17 cellular contexts compared by ENCODE assay signal in the genomic region with DNA sequence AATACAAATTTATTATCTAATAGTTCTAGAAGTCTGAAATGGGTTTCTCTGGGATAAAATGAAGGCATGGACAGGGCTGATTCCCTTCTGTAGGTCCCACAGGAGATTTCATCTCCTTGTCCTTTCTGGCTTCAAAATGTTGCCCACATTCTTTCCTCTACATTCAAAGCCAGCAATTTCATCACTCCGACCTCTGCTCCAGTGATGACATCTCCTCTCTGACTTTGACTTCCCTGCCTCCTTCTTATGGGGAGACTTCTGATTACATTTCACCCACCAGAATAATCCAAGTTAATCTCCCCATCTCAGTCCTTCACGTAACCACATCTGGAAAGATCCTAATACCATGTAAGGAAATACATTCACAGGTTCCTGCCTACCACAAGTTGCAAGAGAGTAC.
A peak's percentile ranks its signal among the peaks of the same experiment; 100 is the strongest.
DNase-seq lines count a peak whose midpoint lies in the region; ATAC-seq, FAIRE-seq and TF ChIP-seq lines count a peak whose summit lies in the region.
"Had no signal": no experiment of that assay in that cellular context is flagged by ENCODE, and none has a peak within 500 bp of the region (broad histone marks: within the 10 kb centered on the region; RNA-seq: fewer than 3 reads in every experiment).

No MANE protein-coding gene starts in this region.

- no peak for TF ChIP-seq EP300 in HepG2 (IDR thresholded peaks at IDR 0.05; ENCODE audit: low read depth in 2 of 2, low read length in 2 of 2)
- no peak for TF ChIP-seq EP300 in HepG2 (CRISPR knock-in tag; IDR thresholded peaks at IDR 0.05; ENCODE audit: borderline replicate concordance)
- TF ChIP-seq EP300 in tibial nerve (IDR thresholded peaks at IDR 0.05): peak in 1 of 2 donors; percentile 75

- no peaks in the 10 kb centered on the region for H3K36me3 ChIP-seq in liver (ENCODE audit: control insufficient read depth in 4 of 4, insufficient read depth in 3 of 4, low read depth in 1 of 4, low read length in 3 of 4)
- no peaks in the 10 kb centered on the region for H3K36me3 ChIP-seq in HepG2 (replicated peaks in 1 of 2; ENCODE audit: control insufficient read depth in 1 of 2, insufficient read depth in 2 of 2, low read length in 2 of 2)
- H3K36me3 ChIP-seq in osteoblast (ENCODE audit: insufficient read depth, low read length): no peaks in the 10 kb centered on the region
- H3K36me3 ChIP-seq in tibial nerve: no peaks in the 10 kb centered on the region

- H3K9ac ChIP-seq in liver (ENCODE audit: low read depth in 1 of 2, low read length in 2 of 2) (no peak overlapping the region), HepG2 (ENCODE audit: insufficient read depth, low read depth, low read length) (no peak overlapping the region)
- H3K9ac ChIP-seq: GM23248 had no signal

- H3K4me3 ChIP-seq in liver (ENCODE audit: low read depth in 1 of 3, low read length in 3 of 3) (no peak overlapping the region), HepG2 (replicated peaks in 1 of 3; ENCODE audit: insufficient read depth in 1 of 3, low read depth in 2 of 3, low read length in 3 of 3) (no peak overlapping the region), osteoblast (ENCODE audit: insufficient read depth, low read length) (no peak overlapping the region), tibial nerve (no peak overlapping the region)
- H3K4me3 ChIP-seq: GM12878, GM23248 had no signal

- no peak for ATAC-seq in HepG2
- ATAC-seq: GM12878, HCT116 had no signal

- no TSS peak for BruUV-seq in HepG2 (replicated peaks; lab: Mats Ljungman, UMichigan)

- intact Hi-C loops in HepG2 (cut with micrococcal nuclease; ENCODE audit: unreplicated experiment): no loop called here

- TF ChIP-seq CTCF in liver (IDR thresholded peaks at IDR 0.05; ENCODE audit: low read depth, low read length, missing input control) (no peak), HepG2 (CRISPR knock-in tag; IDR thresholded peaks at IDR 0.05) (no peak), osteoblast (IDR thresholded peaks at IDR 0.05; ENCODE audit: extremely low read depth, low read depth, low read length) (no peak), tibial nerve (IDR thresholded peaks at IDR 0.05) (no peak)

- no peak overlapping the region for H3K27ac ChIP-seq in liver (ENCODE audit: low read depth in 1 of 2, low read length in 2 of 2)
- H3K27ac ChIP-seq in HepG2 (ENCODE audit: extremely low read length, insufficient read depth, low read length): no peak overlapping the region
- no peak overlapping the region for H3K27ac ChIP-seq in osteoblast (ENCODE audit: low read depth, low read length)
- peak overlapping the region in 1 of 4 donors; percentile 18 for H3K27ac ChIP-seq in tibial nerve
- H3K27ac ChIP-seq: 22Rv1, GM23248, HL-60 had no signal

- H2AFZ ChIP-seq in HepG2 (ENCODE audit: low read length) (no peak overlapping the region), osteoblast (ENCODE audit: low read length) (no peak overlapping the region)
- H2AFZ ChIP-seq: GM23248 had no signal

- no peaks in the 10 kb centered on the region for H3K27me3 ChIP-seq in liver (ENCODE audit: control insufficient read depth in 4 of 4, insufficient read depth in 4 of 4, low read length in 3 of 4)
- no peaks in the 10 kb centered on the region for H3K27me3 ChIP-seq in HepG2 (ENCODE audit: control insufficient read depth in 1 of 2, insufficient read depth in 2 of 2, low read length in 2 of 2)
- no peaks in the 10 kb centered on the region for H3K27me3 ChIP-seq in osteoblast (ENCODE audit: insufficient read depth, low read length)
- H3K27me3 ChIP-seq in tibial nerve: no peaks in the 10 kb centered on the region

- H3K4me1 ChIP-seq in liver (ENCODE audit: control insufficient read depth in 4 of 4, insufficient read depth in 4 of 4, low read length in 3 of 4) (no peaks in the 10 kb centered on the region), HepG2 (ENCODE audit: insufficient read depth, low read length) (no peaks in the 10 kb centered on the region), osteoblast (ENCODE audit: insufficient read depth, low read length) (no peaks in the 10 kb centered on the region), tibial nerve (peaks cover 0 to 22% (median 2%) of the 10 kb centered on the region in 4 donors)
- H3K4me1 ChIP-seq: Caco-2 had no signal

- POLR2A ChIA-PET in HepG2 (lab: Yijun Ruan, JAX): no interaction called here

- no peak for TF ChIP-seq POLR2A in HepG2 (IDR thresholded peaks at IDR 0.05; ENCODE audit: insufficient read depth in 1 of 2, low read depth in 2 of 2, low read length in 2 of 2)
- TF ChIP-seq POLR2A in tibial nerve (IDR thresholded peaks at IDR 0.05): no peak

- FAIRE-seq in HepG2 (lab: Jason Lieb, UNC): no peak
- FAIRE-seq: GM12878, GM18507, H54 had no signal

- CTCF ChIA-PET in HepG2 (lab: Yijun Ruan, JAX; ENCODE audit: low intra/inter-chr PET ratio, low total read pairs): no interaction called here

- no peaks in the 10 kb centered on the region for H3K79me2 ChIP-seq in HepG2 (ENCODE audit: insufficient read depth, low read length)
- no peaks in the 10 kb centered on the region for H3K79me2 ChIP-seq in osteoblast (ENCODE audit: insufficient read depth, low read length)

- H4K20me1 ChIP-seq in HepG2 (ENCODE audit: insufficient read depth, low read length): no peaks in the 10 kb centered on the region
- H4K20me1 ChIP-seq in osteoblast (ENCODE audit: insufficient read depth, low read length): no peaks in the 10 kb centered on the region

- TF ChIP-seq RAD21 in liver (IDR thresholded peaks at IDR 0.05): no peak
- no peak for TF ChIP-seq RAD21 in HepG2 (CRISPR knock-in tag; IDR thresholded peaks at IDR 0.05)

- no peak for DNase-seq in HepG2 (ENCODE audit: low spot score)
- peak; percentile 37 for DNase-seq in fibroblast of the conjunctiva (ENCODE audit: low read depth)
- DNase-seq in osteoblast (ENCODE audit: insufficient read length, low spot score, missing footprints): peak; percentile 11
- DNase-seq in tibial nerve (ENCODE audit: low spot score in 2 of 2): peak; percentile 17 to 60
- DNase-seq in dermis blood vessel endothelial cell: no peak
- no peak for DNase-seq in NCI-H345 (lab: John Stamatoyannopoulos, UW)
- no peak for DNase-seq in SIG-M5 (lab: John Stamatoyannopoulos, UW)
- DNase-seq: Caco-2; CD8-positive, alpha-beta memory T cell; GM23248 had no signal

- no peaks in the 10 kb centered on the region for H3K9me3 ChIP-seq in liver (ENCODE audit: control insufficient read depth in 4 of 4, low read length in 3 of 4)
- H3K9me3 ChIP-seq in HepG2 (ENCODE audit: low read length): peaks cover 29% of the 10 kb centered on the region
- no peaks in the 10 kb centered on the region for H3K9me3 ChIP-seq in osteoblast (ENCODE audit: low read depth, low read length)
- H3K9me3 ChIP-seq in tibial nerve: peaks cover 0 to 10% (median 0%) of the 10 kb centered on the region in 4 donors
- H3K9me3 ChIP-seq: Caco-2 had no signal

- in situ Hi-C loops in HepG2 (cut with HindIII; ENCODE audit: extremely low pct_ligation_motif_present, low pct_unique_long_range_greater_than_20kb): no loop called here

- H3K4me2 ChIP-seq in HepG2 (ENCODE audit: low read depth, low read length) (no peak overlapping the region), osteoblast (ENCODE audit: insufficient read depth, low read length) (no peak overlapping the region)

- 67% methylated on average over 2 of the region's 2 CpGs for WGBS in liver
- WGBS in HepG2 (ENCODE audit: low lambda C conversion rate): 4% methylated on average over 2 of the region's 2 CpGs
- WGBS in tibial nerve, 2 donors: 80% methylated on average over 2 of the region's 2 CpGs

TF ChIP-seq in liver, 16 proteins besides CTCF, POLR2A, EP300 and RAD21:
- TF ChIP-seq HNF4A (conservative IDR thresholded peaks at IDR 0.05) (peak in 1 of 2 donors; percentile 28), YY1 (IDR thresholded peaks at IDR 0.05) (no peak)
- TF ChIP-seq, protein P1, sequence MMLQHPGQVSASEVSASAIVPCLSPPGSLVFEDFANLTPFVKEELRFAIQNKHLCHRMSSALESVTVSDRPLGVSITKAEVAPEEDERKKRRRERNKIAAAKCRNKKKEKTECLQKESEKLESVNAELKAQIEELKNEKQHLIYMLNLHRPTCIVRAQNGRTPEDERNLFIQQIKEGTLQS (IDR thresholded peaks at IDR 0.05): peak; percentile 16

TF ChIP-seq in HepG2, 621 proteins besides CTCF, POLR2A, EP300 and RAD21:
- TF ChIP-seq JARID2 (CRISPR knock-in tag; IDR thresholded peaks at IDR 0.05; ENCODE audit: insufficient replicate concordance): no peak
- TF ChIP-seq, protein P2, sequence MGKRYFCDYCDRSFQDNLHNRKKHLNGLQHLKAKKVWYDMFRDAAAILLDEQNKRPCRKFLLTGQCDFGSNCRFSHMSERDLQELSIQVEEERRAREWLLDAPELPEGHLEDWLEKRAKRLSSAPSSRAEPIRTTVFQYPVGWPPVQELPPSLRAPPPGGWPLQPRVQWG (CRISPR knock-in tag; IDR thresholded peaks at IDR 0.05; ENCODE audit: borderline replicate concordance, low read depth): no peak
- no peak for TF ChIP-seq REXO4 (CRISPR knock-in tag; IDR thresholded peaks at IDR 0.05; ENCODE audit: borderline replicate concordance)
- no peak for TF ChIP-seq MAF1 (CRISPR knock-in tag; IDR thresholded peaks at IDR 0.05; ENCODE audit: borderline replicate concordance)
- TF ChIP-seq, protein P3, sequence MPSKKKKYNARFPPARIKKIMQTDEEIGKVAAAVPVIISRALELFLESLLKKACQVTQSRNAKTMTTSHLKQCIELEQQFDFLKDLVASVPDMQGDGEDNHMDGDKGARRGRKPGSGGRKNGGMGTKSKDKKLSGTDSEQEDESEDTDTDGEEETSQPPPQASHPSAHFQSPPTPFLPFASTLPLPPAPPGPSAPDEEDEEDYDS (CRISPR knock-in tag; IDR thresholded peaks at IDR 0.05): no peak
- no peak for TF ChIP-seq TOE1 (CRISPR knock-in tag; IDR thresholded peaks at IDR 0.05)

Comparison
In these comparisons a context has a peak if more than half of its experiments do, and no peak if none do; other contexts are left out.
1. DNase-seq: peak in fibroblast of the conjunctiva (single experiment), osteoblast (single experiment) and tibial nerve (2 of 2); none in HepG2 (single experiment), dermis blood vessel endothelial cell (single experiment), NCI-H345 (single experiment) and SIG-M5 (single experiment).